ENCODE assay signal across 8 cellular contexts in genomic region chr4:101791189-101791572, GRCh38. TPM values are rescaled to one million over a fixed set of nuclear protein-coding genes. Genes with fewer than 3 reads are reported as not detected.
A peak's percentile ranks its signal among the peaks of the same experiment; 100 is the strongest.
DNase-seq lines count a peak whose midpoint lies in the region; ATAC-seq and TF ChIP-seq lines count a peak whose summit lies in the region.

No MANE protein-coding gene starts in this region.

- H3K36me3 ChIP-seq in BJ (ENCODE audit: control insufficient read depth, insufficient read depth, low read length) = no peaks in the 10 kb centered on the region

- peaks cover 18% of the 10 kb centered on the region for H3K27me3 Mint-ChIP-seq in nephron progenitor cell (ENCODE audit: low read depth, poor library complexity)

- no peaks in the 10 kb centered on the region for H3K4me1 Mint-ChIP-seq in nephron progenitor cell

- ATAC-seq in GM19372 (IDR thresholded peaks at IDR 0.05; ENCODE audit: low read depth, unreplicated experiment) = peak; percentile 0

- peaks cover 6% of the 10 kb centered on the region for H3K9me3 Mint-ChIP-seq in nephron progenitor cell

- H3K27ac ChIP-seq in dorsolateral prefrontal cortex = peak overlapping the region in 4 of 59 donors; percentile 10 to 76 (median 30)

- TF ChIP-seq CTCF in BJ (IDR thresholded peaks at IDR 0.05; ENCODE audit: insufficient read depth, low read depth, low read length) = no peak
- no peak for TF ChIP-seq CTCF in dorsolateral prefrontal cortex (IDR thresholded peaks at IDR 0.05 in 54 of 56, conservative IDR thresholded peaks at IDR 0.05 in 2 of 56; ENCODE audit: low read depth in 1 of 56, partially characterized antibody in 56 of 56)
- no peak for TF ChIP-seq CTCF in nephron progenitor cell (IDR thresholded peaks at IDR 0.05)

- H3K36me3 Mint-ChIP-seq in nephron progenitor cell (ENCODE audit: low read depth) = no peaks in the 10 kb centered on the region

- peak overlapping the region; percentile 82 for H3K4me3 Mint-ChIP-seq in nephron progenitor cell

- H3K27ac Mint-ChIP-seq in nephron progenitor cell = no peak overlapping the region

- intact Hi-C loops in dorsolateral prefrontal cortex (cut with DNase I) = no loop called here

- CTCF ChIA-PET in BJ (lab: Yijun Ruan, JAX) = interaction anchor here (1.3 kb wide), 1 partner anchor 41 kb away, joined by 4 read pairs; no protein-coding TSS in a partner anchor

- H3K4me3 ChIP-seq in BJ (ENCODE audit: low read depth, low read length) (peak overlapping the region; percentile 35; the same call in 1 of the 2 replicates), dorsolateral prefrontal cortex (peak overlapping the region in 58 of 59 donors; percentile 33 to 74 (median 59))

- POLR2A ChIA-PET in BJ (lab: Charles Lee) = no interaction called here

- H3K27me3 ChIP-seq in BJ (ENCODE audit: control insufficient read depth, insufficient read depth, low read length) = no peaks in the 10 kb centered on the region
- H3K27me3 ChIP-seq in dorsolateral prefrontal cortex = peaks cover 0 to 20% (median 0%) of the 10 kb centered on the region in 45 donors

- no peak for DNase-seq in BJ (ENCODE audit: low read depth)
- DNase-seq in LoVo (ENCODE audit: low spot score) = peak; percentile 6
- peak in 1 of 10 donors; percentile 46 for DNase-seq in dorsolateral prefrontal cortex
- no peak for DNase-seq in nephron progenitor cell
- DNase-seq in NCI-H526 treated with DMSO at 0.1 percent for 48 hours (lab: John Stamatoyannopoulos, UW) = no peak
- no peak for DNase-seq in GM03348 (ENCODE audit: low spot score)
- DNase-seq in activated CD4-positive, alpha-beta T cell treated with anti-CD3 and anti-CD28 coated beads for 48 hours = no peak

RNA-seq across cellular contexts. Expression of gene BANK1, which starts 0.7 kb away (rescaled TPM):
- polyA plus RNA-seq in BJ (2011; rRNA removed) = 0.40 and 0.43 TPM in 2 replicates
- polyA minus RNA-seq in BJ (2011; rRNA and poly(A)+ RNA removed) = 0.14 TPM in 1 of 2 replicates, not detected in the other
- total RNA-seq in dorsolateral prefrontal cortex = 1 to 10 TPM in 110 of 120 experiments, under 1 TPM in 10; 0.52 to 3.8 (median 1.7) TPM
